Comparison of ENCODE assay signal across 10 cellular contexts in the genomic region with DNA sequence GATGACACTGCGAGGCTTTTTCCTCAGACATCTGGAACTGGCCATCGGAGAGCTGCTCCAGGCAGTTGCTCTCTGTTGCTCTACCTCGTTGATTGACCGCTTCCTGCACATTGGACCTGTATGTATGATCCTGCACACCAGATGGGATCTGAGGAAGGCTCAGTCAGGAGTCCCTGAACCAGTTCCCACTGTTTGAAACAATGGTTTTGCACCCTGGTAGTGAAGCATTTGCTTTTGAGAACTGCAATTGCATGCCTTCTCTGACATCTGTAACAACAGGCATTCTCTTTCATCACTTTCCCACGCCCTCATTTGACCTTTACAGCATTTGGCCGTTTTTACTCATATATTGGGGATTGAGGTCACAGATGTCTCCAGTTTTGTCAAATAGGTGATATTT.
DNase-seq lines count a peak whose midpoint lies in the region; ATAC-seq and TF ChIP-seq lines count a peak whose summit lies in the region.
"Had no signal": no experiment of that assay in that cellular context is flagged by ENCODE, and none has a peak within 500 bp of the region (broad histone marks: within the 10 kb centered on the region; RNA-seq: fewer than 3 reads in every experiment).

No MANE protein-coding gene starts in this region.

- peaks cover 30% of the 10 kb centered on the region for H3K36me3 Mint-ChIP-seq in activated CD8-positive, alpha-beta memory T cell treated with anti-CD3 and anti-CD28 coated beads, Interleukin-2, amount 10 ng/mL, durations not matched to agents 7 days and 5 days
- H3K36me3 Mint-ChIP-seq in endodermal cell (ENCODE audit: low read depth), result peaks cover 26% of the 10 kb centered on the region
- peaks cover 5% of the 10 kb centered on the region for H3K36me3 Mint-ChIP-seq in CD4-positive, alpha-beta T cell (ENCODE audit: low read depth)

- CTCF ChIA-PET in activated CD8-positive, alpha-beta memory T cell treated with anti-CD3 and anti-CD28 coated beads, Interleukin-2, amount 10 ng/mL, durations not matched to agents 7 days and 5 days (lab: Charles Lee), result interaction anchor here (0.9 to 1.7 kb wide), 3 partner anchors 9 to 34 kb away, joined by 3 read pairs; no protein-coding TSS in a partner anchor
- CTCF ChIA-PET in CD4-positive, alpha-beta T cell (lab: Charles Lee), result no interaction called here

- no peak for TF ChIP-seq CTCF in endodermal cell (conservative IDR thresholded peaks at IDR 0.05)
- TF ChIP-seq CTCF in CD4-positive, alpha-beta T cell (IDR thresholded peaks at IDR 0.05), result no peak

- H3K27ac Mint-ChIP-seq in activated CD8-positive, alpha-beta memory T cell treated with anti-CD3 and anti-CD28 coated beads, Interleukin-2, amount 10 ng/mL, durations not matched to agents 7 days and 5 days, result peak overlapping the region; percentile 79
- H3K27ac Mint-ChIP-seq in endodermal cell, result no peak overlapping the region
- no peak overlapping the region for H3K27ac Mint-ChIP-seq in CD4-positive, alpha-beta T cell

- POLR2A ChIA-PET in CD4-positive, alpha-beta T cell (lab: Charles Lee), result no interaction called here

- 90 to 99% methylated on average over 5 to 6 of the region's 6 CpGs for WGBS in endodermal cell (ENCODE audit: insufficient coverage in 1 of 2, insufficient read length in 1 of 2), 2 experiments

- no peaks in the 10 kb centered on the region for H3K9me3 Mint-ChIP-seq in activated CD8-positive, alpha-beta memory T cell treated with anti-CD3 and anti-CD28 coated beads, Interleukin-2, amount 10 ng/mL, durations not matched to agents 7 days and 5 days (ENCODE audit: low read depth)
- H3K9me3 Mint-ChIP-seq in endodermal cell, result no peaks in the 10 kb centered on the region
- no peaks in the 10 kb centered on the region for H3K9me3 Mint-ChIP-seq in CD4-positive, alpha-beta T cell
- H3K9me3 Mint-ChIP-seq: H9 had no signal

- peaks cover 79% of the 10 kb centered on the region for H3K4me1 Mint-ChIP-seq in activated CD8-positive, alpha-beta memory T cell treated with anti-CD3 and anti-CD28 coated beads, Interleukin-2, amount 10 ng/mL, durations not matched to agents 7 days and 5 days
- peaks cover 3% of the 10 kb centered on the region for H3K4me1 Mint-ChIP-seq in endodermal cell
- peaks cover 55% of the 10 kb centered on the region for H3K4me1 Mint-ChIP-seq in CD4-positive, alpha-beta T cell (ENCODE audit: low read depth)

- no peaks in the 10 kb centered on the region for H3K27me3 ChIP-seq in endodermal cell (ENCODE audit: control insufficient read depth, insufficient read depth, low read length, poor library complexity, severe bottlenecking)
- no peaks in the 10 kb centered on the region for H3K27me3 ChIP-seq in skeletal muscle satellite cell (ENCODE audit: control insufficient read depth, insufficient read depth, low read length)
- no peaks in the 10 kb centered on the region for H3K27me3 ChIP-seq in CD4-positive, alpha-beta T cell (ENCODE audit: control insufficient read depth, insufficient read depth, low read length)

- H3K4me3 Mint-ChIP-seq in activated CD8-positive, alpha-beta memory T cell treated with anti-CD3 and anti-CD28 coated beads, Interleukin-2, amount 10 ng/mL, durations not matched to agents 7 days and 5 days, result no peak overlapping the region
- H3K4me3 Mint-ChIP-seq in endodermal cell, result no peak overlapping the region
- no peak overlapping the region for H3K4me3 Mint-ChIP-seq in CD4-positive, alpha-beta T cell
- H3K4me3 Mint-ChIP-seq: H9 had no signal

- intact Hi-C loops in CD4-positive, alpha-beta T cell (cut with DNase I, micrococcal nuclease), result loop anchor here in 1 of 2 experiments (5.0 kb wide), 1 partner anchor 46 kb away; no protein-coding TSS in a partner anchor

- peak overlapping the region; percentile 88 for H3K27ac ChIP-seq in endodermal cell (ENCODE audit: low read depth, low read length)
- H3K27ac ChIP-seq in CD4-positive, alpha-beta T cell (ENCODE audit: low read depth, low read length), result no peak overlapping the region

- H3K9ac ChIP-seq in endodermal cell (ENCODE audit: extremely low read depth, low read length, poor library complexity, severe bottlenecking) (no peak overlapping the region), skeletal muscle satellite cell (ENCODE audit: low read depth, low read length) (peak overlapping the region; percentile 26)

- H3K27me3 Mint-ChIP-seq in activated CD8-positive, alpha-beta memory T cell treated with anti-CD3 and anti-CD28 coated beads, Interleukin-2, amount 10 ng/mL, durations not matched to agents 7 days and 5 days, result no peaks in the 10 kb centered on the region
- no peaks in the 10 kb centered on the region for H3K27me3 Mint-ChIP-seq in endodermal cell (ENCODE audit: insufficient read depth)
- no peaks in the 10 kb centered on the region for H3K27me3 Mint-ChIP-seq in CD4-positive, alpha-beta T cell

- H3K4me3 ChIP-seq in endodermal cell (ENCODE audit: low read length) (no peak overlapping the region), skeletal muscle satellite cell (ENCODE audit: low read length) (no peak overlapping the region)

- H3K36me3 ChIP-seq in endodermal cell (ENCODE audit: control insufficient read depth, insufficient read depth, low read length), result peaks cover 5% of the 10 kb centered on the region
- H3K36me3 ChIP-seq in skeletal muscle satellite cell (ENCODE audit: insufficient read depth, low read length), result peaks cover 12% of the 10 kb centered on the region

- H3K4me2 ChIP-seq in skeletal muscle satellite cell (ENCODE audit: low read length), result no peak overlapping the region

- ATAC-seq in activated CD8-positive, alpha-beta memory T cell treated with anti-CD3 and anti-CD28 coated beads, Interleukin-2, amount 10 ng/mL, durations not matched to agents 7 days and 5 days, result no peak
- no peak for ATAC-seq in CD4-positive, alpha-beta T cell (ENCODE audit: poor library complexity)

- no peaks in the 10 kb centered on the region for H3K4me1 ChIP-seq in endodermal cell (ENCODE audit: control insufficient read depth, insufficient read depth, low read length)
- peaks cover 48% of the 10 kb centered on the region for H3K4me1 ChIP-seq in skeletal muscle satellite cell (ENCODE audit: control insufficient read depth, insufficient read depth, low read length)

- peak; percentile 63 for DNase-seq in activated CD8-positive, alpha-beta memory T cell treated with anti-CD3 and anti-CD28 coated beads, Interleukin-2, amount 10 ng/mL, durations not matched to agents 7 days and 5 days
- DNase-seq in activated CD8-positive, alpha-beta memory T cell treated with anti-CD3 and anti-CD28 coated beads, Interleukin-2, amount 50 U/mL, for 48 hours, result no peak
- DNase-seq in MV-4-11 (lab: John Stamatoyannopoulos, UW), result peak; percentile 66
- DNase-seq in endodermal cell, result no peak
- DNase-seq in CD4-positive, alpha-beta T cell, result no peak
- no peak for DNase-seq in OCI-M2 (lab: John Stamatoyannopoulos, UW; ENCODE audit: unreplicated experiment)
- no peak for DNase-seq in NCI-H1048 (lab: John Stamatoyannopoulos, UW)
- DNase-seq: AML-193, H9 had no signal

- H3K9me3 ChIP-seq in endodermal cell (ENCODE audit: control insufficient read depth, low read length) (no peaks in the 10 kb centered on the region), skeletal muscle satellite cell (replicated peaks; ENCODE audit: low read length) (no peaks in the 10 kb centered on the region)
- no peaks in the 10 kb centered on the region for H3K9me3 ChIP-seq in CD4-positive, alpha-beta T cell (ENCODE audit: control insufficient read depth, low read length)

Comparison
In these comparisons a context has a peak if more than half of its experiments do, and no peak if none do; other contexts are left out.
1. DNase-seq: peak in activated CD8-positive, alpha-beta memory T cell treated with anti-CD3 and anti-CD28 coated beads, Interleukin-2, amount 10 ng/mL, durations not matched to agents 7 days and 5 days (single experiment) and MV-4-11 (single experiment); none in activated CD8-positive, alpha-beta memory T cell treated with anti-CD3 and anti-CD28 coated beads, Interleukin-2, amount 50 U/mL, for 48 hours (single experiment), endodermal cell (single experiment), CD4-positive, alpha-beta T cell (0 of 10), OCI-M2 (single experiment) and NCI-H1048 (single experiment).